ENCODE assay signal across 26 cellular contexts in the genomic region with DNA sequence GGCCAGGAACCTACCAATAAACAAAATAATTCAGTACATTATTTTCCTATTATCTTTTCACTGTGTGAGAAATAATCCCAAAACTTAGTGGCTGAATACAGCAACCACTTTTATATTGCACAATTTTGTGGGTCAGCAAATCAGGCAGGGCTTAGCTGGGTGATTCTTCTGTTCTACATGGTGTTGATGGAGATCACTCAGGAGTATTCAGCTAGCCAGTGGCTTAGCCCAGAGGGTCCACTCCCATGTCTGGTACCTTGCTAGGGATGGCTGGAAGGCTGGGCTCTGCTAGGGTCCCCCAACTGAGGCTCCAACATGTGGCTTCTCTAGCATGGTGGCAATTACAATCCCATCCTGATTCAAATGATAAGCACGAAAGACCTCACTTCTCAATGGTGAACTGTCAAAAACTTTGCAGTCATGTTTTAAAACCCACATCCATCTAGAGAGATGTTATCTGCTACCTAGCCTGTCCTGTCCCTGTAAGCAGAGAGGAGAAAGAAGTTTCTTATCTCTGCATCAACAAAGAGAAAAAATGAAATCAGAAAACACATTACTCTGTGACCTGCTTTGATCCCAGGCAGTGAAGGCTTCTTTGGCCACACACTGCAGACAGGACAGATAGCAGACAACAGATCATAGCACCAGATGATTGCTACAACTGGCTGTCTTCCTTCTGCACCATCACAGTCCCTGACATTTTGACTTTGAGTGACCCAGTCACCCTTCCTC. TPM values are rescaled to one million over a fixed set of nuclear protein-coding genes. Genes with fewer than 3 reads are reported as not detected.
"Had no signal": no experiment of that assay in that cellular context is flagged by ENCODE, and none has a peak within 500 bp of the region (broad histone marks: within the 10 kb centered on the region; RNA-seq: fewer than 3 reads in every experiment).

No MANE protein-coding gene starts in this region.

- DNase-seq: activated CD4-positive, alpha-beta T cell treated with anti-CD3 and anti-CD28 coated beads for 48 hours; activated CD4-positive, alpha-beta T cell treated with anti-CD3 and anti-CD28 coated beads, Interleukin-2, amount 50 U/mL, for 4 hours; activated CD4-positive, CD25-positive, alpha-beta regulatory T cell treated with anti-CD3 and anti-CD28 coated beads, Interleukin-2, amount 50 U/mL, for 72 hours; activated CD8-positive, alpha-beta memory T cell treated with anti-CD3 and anti-CD28 coated beads, Interleukin-2, amount 50 U/mL, for 48 hours; activated CD8-positive, alpha-beta T cell treated with anti-CD3 and anti-CD28 coated beads, Interleukin-2, amount 10 ng/mL, durations not matched to agents 7 days and 5 days; activated effector memory CD4-positive, alpha-beta T cell treated with Interleukin-2 at 50 U/mL for 16 hours; activated naive CD4-positive, alpha-beta T cell; activated T-cell treated with anti-CD3 and anti-CD28 coated beads, Interleukin-2, amount 50 U/mL, for 1 hour; amniotic stem cell; body of pancreas; MG63; NCI-H1105; NCI-H1436; NCI-H1694 treated with DMSO at 0.1 percent for 48 hours; NCI-H2081 treated with DMSO at 0.1 percent for 48 hours; NCI-H446; NCI-H524; Peyer's patch; SHP77; T-helper 17 cell; T-helper 9 cell had no signal

- H3K9me3 ChIP-seq: body of pancreas, MG63, Peyer's patch, SJSA1 had no signal

- H3K36me3 Mint-ChIP-seq: activated naive CD4-positive, alpha-beta T cell treated with anti-CD3 and anti-CD28 coated beads, Interleukin-2, amount 50 U/mL, for 24 hours; WTC11 had no signal

- H3K27ac Mint-ChIP-seq: activated CD8-positive, alpha-beta T cell treated with anti-CD3 and anti-CD28 coated beads, Interleukin-2, amount 10 ng/mL, durations not matched to agents 7 days and 5 days; T-helper 17 cell; WTC11 had no signal

- H3K36me3 ChIP-seq: ascending aorta, MG63, Peyer's patch, SJSA1 had no signal

- H3K4me3 ChIP-seq: ascending aorta, body of pancreas, MG63, Peyer's patch, SJSA1 had no signal

- H3K4me1 Mint-ChIP-seq: activated naive CD4-positive, alpha-beta T cell treated with anti-CD3 and anti-CD28 coated beads, Interleukin-2, amount 50 U/mL, for 24 hours; central memory CD8-positive, alpha-beta T cell; T-helper 17 cell; WTC11 had no signal

- H3K9me3 Mint-ChIP-seq: activated naive CD4-positive, alpha-beta T cell treated with anti-CD3 and anti-CD28 coated beads, Interleukin-2, amount 50 U/mL, for 24 hours had no signal

- H3K4me3 Mint-ChIP-seq: activated CD8-positive, alpha-beta T cell treated with anti-CD3 and anti-CD28 coated beads, Interleukin-2, amount 10 ng/mL, durations not matched to agents 7 days and 5 days; activated naive CD4-positive, alpha-beta T cell treated with anti-CD3 and anti-CD28 coated beads, Interleukin-2, amount 50 U/mL, for 24 hours; central memory CD8-positive, alpha-beta T cell; T-helper 17 cell; WTC11 had no signal

- ATAC-seq: activated CD8-positive, alpha-beta T cell treated with anti-CD3 and anti-CD28 coated beads, Interleukin-2, amount 10 ng/mL, durations not matched to agents 7 days and 5 days; body of pancreas; T-helper 17 cell; WTC11 had no signal

- H3K27ac ChIP-seq: ascending aorta, body of pancreas, Peyer's patch, SJSA1 had no signal

- H3K27me3 ChIP-seq: ascending aorta, body of pancreas, Peyer's patch had no signal

- H3K27me3 Mint-ChIP-seq: activated naive CD4-positive, alpha-beta T cell treated with anti-CD3 and anti-CD28 coated beads, Interleukin-2, amount 50 U/mL, for 24 hours had no signal

- H3K4me1 ChIP-seq: ascending aorta, body of pancreas, Peyer's patch, SJSA1 had no signal

RNA-seq across cellular contexts. Expression of a gene that starts 51.0 kb away (rescaled TPM):
- total RNA-seq: activated CD8-positive, alpha-beta T cell treated with anti-CD3 and anti-CD28 coated beads, Interleukin-2, amount 10 ng/mL, durations not matched to agents 7 days and 5 days; ascending aorta; body of pancreas; Peyer's patch; SJSA1; T-helper 17 cell; WTC11 had no signal
